ENCODE assay signal across 12 cellular contexts in genomic region chr3:195823998-195824397, GRCh38. TPM values are rescaled to one million over a fixed set of nuclear protein-coding genes. Genes with fewer than 3 reads are reported as not detected.
DNase-seq lines count a peak whose midpoint lies in the region; ATAC-seq and TF ChIP-seq lines count a peak whose summit lies in the region.
"Had no signal": no experiment of that assay in that cellular context is flagged by ENCODE, and none has a peak within 500 bp of the region (broad histone marks: within the 10 kb centered on the region; RNA-seq: fewer than 3 reads in every experiment).

No MANE protein-coding gene starts in this region.

- H3K9me3 ChIP-seq in BLaER1 (peaks cover 4% of the 10 kb centered on the region; the same call in 1 of the 2 replicates), HEK293 (ENCODE audit: control insufficient read depth, insufficient read depth, low read depth, low read length) (no peaks in the 10 kb centered on the region), left lung (no peaks in the 10 kb centered on the region)

- H3K9ac ChIP-seq in BLaER1, result no peak overlapping the region

- intact Hi-C loops in left lung (cut with DNase I), result no loop called here

- no peaks in the 10 kb centered on the region for H4K20me1 ChIP-seq in BLaER1

- CTCF ChIA-PET in HEK293 (lab: Yijun Ruan, JAX), result no interaction called here

- peak overlapping the region; percentile 39 for H3K4me2 ChIP-seq in BLaER1

- POLR2A ChIA-PET in HEK293 (lab: Yijun Ruan, JAX), result no interaction called here

- peak; percentile 75 for ATAC-seq in left lung
- no peak for ATAC-seq in GM21786 (IDR thresholded peaks at IDR 0.05; ENCODE audit: unreplicated experiment)
- ATAC-seq in GM21447 (IDR thresholded peaks at IDR 0.05; ENCODE audit: unreplicated experiment), result no peak

- H3K27ac ChIP-seq in BLaER1 (peak overlapping the region; percentile 56; the same call in 1 of the 2 replicates), HEK293 (ENCODE audit: extremely low read depth, low read depth, low read length) (no peak overlapping the region), left lung (peak overlapping the region; percentile 45 to 73)
- H3K27ac ChIP-seq: coronary artery had no signal

- H3K4me3 ChIP-seq in BLaER1 (no peak overlapping the region), HEK293 (ENCODE audit: low read depth, low read length) (no peak overlapping the region), left lung (no peak overlapping the region)
- H3K4me3 ChIP-seq: coronary artery had no signal

- H3K27me3 ChIP-seq in BLaER1, result no peaks in the 10 kb centered on the region
- H3K27me3 ChIP-seq in left lung, result peaks cover 0 to 35% of the 10 kb centered on the region in 2 donors

- no peak for TF ChIP-seq CTCF in HEK293 (tag by site-specific recombination; IDR thresholded peaks at IDR 0.05)
- TF ChIP-seq CTCF in left lung (IDR thresholded peaks at IDR 0.05), result no peak

- DNase-seq in amniotic epithelial cell (ENCODE audit: low read depth), result peak; percentile 24
- peak; percentile 70 to 84 for DNase-seq in left lung
- no peak for DNase-seq in stimulated activated naive CD4-positive, alpha-beta T cell (lab: John Stamatoyannopoulos, UW)
- no peak for DNase-seq in activated effector memory CD4-positive, alpha-beta T cell treated with anti-CD3 and anti-CD28 coated beads, Interleukin-2, amount 50 U/mL, for 16 hours
- DNase-seq: DMS153; stimulated activated CD4-positive, alpha-beta T cell treated with anti-CD3 and anti-CD28 coated beads, Interleukin-15, amount 100 ng/mL, for 24 hours had no signal

- H3K4me1 ChIP-seq in BLaER1 (peaks cover 49% of the 10 kb centered on the region), HEK293 (ENCODE audit: control insufficient read depth, insufficient read depth, low read length) (no peaks in the 10 kb centered on the region), left lung (peaks cover 7% of the 10 kb centered on the region in 2 donors)

- H3K36me3 ChIP-seq in BLaER1 (no peaks in the 10 kb centered on the region), HEK293 (ENCODE audit: control insufficient read depth in 2 of 2, insufficient read depth in 1 of 2, low read length in 2 of 2) (no peaks in the 10 kb centered on the region), left lung (no peaks in the 10 kb centered on the region)

TF ChIP-seq in HEK293, 187 proteins besides CTCF, POLR2A, EP300 and RAD21:
- TF ChIP-seq ZNF274 (IDR thresholded peaks at IDR 0.05; ENCODE audit: low read length) (no peak), ZNF274 (tag by site-specific recombination; IDR thresholded peaks at IDR 0.05; ENCODE audit: borderline replicate concordance) (no peak), GLIS1 (tag by site-specific recombination; IDR thresholded peaks at IDR 0.05) (peak; percentile 78), ZIC2 (tag by site-specific recombination; IDR thresholded peaks at IDR 0.05) (peak; percentile 87)

RNA-seq across cellular contexts. Expression of gene MUC4, which starts 12.3 kb away (rescaled TPM):
- total RNA-seq in left lung, result 10 to 100 TPM in 1 of 2 donors, 1 to 10 TPM in 1; 2.9 to 12.8 TPM
- total RNA-seq: osteocyte had no signal

Comparison
In these comparisons a context has a peak if more than half of its experiments do, and no peak if none do; other contexts are left out.
1. DNase-seq: peak in amniotic epithelial cell (single experiment) and left lung (2 of 2); none in stimulated activated naive CD4-positive, alpha-beta T cell (0 of 6) and activated effector memory CD4-positive, alpha-beta T cell treated with anti-CD3 and anti-CD28 coated beads, Interleukin-2, amount 50 U/mL, for 16 hours (single experiment).